In genomic region chr6:5567352-5567751, GRCh38 we compare ENCODE assay signal across 25 cellular contexts.
DNase-seq lines count a peak whose midpoint lies in the region; ATAC-seq, FAIRE-seq and TF ChIP-seq lines count a peak whose summit lies in the region.
"Had no signal": no experiment of that assay in that cellular context is flagged by ENCODE, and none has a peak within 500 bp of the region (broad histone marks: within the 10 kb centered on the region; RNA-seq: fewer than 3 reads in every experiment).

No MANE protein-coding gene starts in this region.

- ATAC-seq in GM18870 (IDR thresholded peaks at IDR 0.05; ENCODE audit: unreplicated experiment), result peak; percentile 50
- ATAC-seq in HG02870 (IDR thresholded peaks at IDR 0.05; ENCODE audit: unreplicated experiment), result peak; percentile 60
- no peak for ATAC-seq in HG03457 (IDR thresholded peaks at IDR 0.05; ENCODE audit: unreplicated experiment)
- no peak for ATAC-seq in naive thymus-derived CD8-positive, alpha-beta T cell
- ATAC-seq: SK-N-SH treated with all-trans-retinoic acid at 6 μM for 48 hours had no signal

- no peak for TF ChIP-seq POLR2A in GM12891 (IDR thresholded peaks at IDR 0.05; ENCODE audit: low read depth, low read length)

- H3K36me3 Mint-ChIP-seq in naive thymus-derived CD8-positive, alpha-beta T cell, result peaks cover 7 to 16% (median 11%) of the 10 kb centered on the region in 3 donors

- H3K9ac ChIP-seq in OCI-LY1 (ENCODE audit: low read length), result peak overlapping the region; percentile 46; the same call in 1 of the 2 replicates

- H3K27ac Mint-ChIP-seq in naive thymus-derived CD8-positive, alpha-beta T cell, result no peak overlapping the region
- H3K27ac Mint-ChIP-seq: activated CD4-positive, alpha-beta T cell treated with anti-CD3 and anti-CD28 coated beads, Interleukin-2, amount 10 ng/mL, durations not matched to agents 7 days and 5 days; activated naive CD8-positive, alpha-beta T cell; dendritic cell treated with granulocyte-macrophage colony-stimulating factor and Interleukin-4, amounts not matched to agents 40 ng/mL and 50 ng/mL, for 4 days; IgD-negative memory B cell; naive B cell; T-helper 2 cell treated with Interferon-gamma antibody and Interleukin-4, amounts not matched to agents 5 μg/mL and 100 μg/mL, for 36 hours had no signal

- H3K9me2 ChIP-seq in OCI-LY1 (ENCODE audit: low read depth, low read length), result no peaks in the 10 kb centered on the region

- POLR2A ChIA-PET in naive thymus-derived CD8-positive, alpha-beta T cell (lab: Charles Lee), result no interaction called here

- H3K4me3 Mint-ChIP-seq in naive thymus-derived CD8-positive, alpha-beta T cell, result no peak overlapping the region
- H3K4me3 Mint-ChIP-seq: activated CD4-positive, alpha-beta T cell treated with anti-CD3 and anti-CD28 coated beads, Interleukin-2, amount 10 ng/mL, durations not matched to agents 7 days and 5 days; activated naive CD8-positive, alpha-beta T cell; dendritic cell treated with granulocyte-macrophage colony-stimulating factor and Interleukin-4, amounts not matched to agents 40 ng/mL and 50 ng/mL, for 4 days; naive B cell; T-helper 2 cell treated with Interferon-gamma antibody and Interleukin-4, amounts not matched to agents 5 μg/mL and 100 μg/mL, for 36 hours had no signal

- peaks cover 0 to 1% (median 0%) of the 10 kb centered on the region in 5 donors for H3K27me3 Mint-ChIP-seq in naive thymus-derived CD8-positive, alpha-beta T cell
- H3K27me3 Mint-ChIP-seq: activated CD4-positive, alpha-beta T cell treated with anti-CD3 and anti-CD28 coated beads, Interleukin-2, amount 10 ng/mL, durations not matched to agents 7 days and 5 days; activated naive CD8-positive, alpha-beta T cell; dendritic cell treated with granulocyte-macrophage colony-stimulating factor and Interleukin-4, amounts not matched to agents 40 ng/mL and 50 ng/mL, for 4 days; IgD-negative memory B cell; naive B cell had no signal

- no peaks in the 10 kb centered on the region for H3K27me3 ChIP-seq in OCI-LY1 (ENCODE audit: insufficient read depth, low read length)
- H3K27me3 ChIP-seq: ascending aorta had no signal

- H3K36me3 ChIP-seq in OCI-LY1 (ENCODE audit: insufficient read depth, low read length), result no peaks in the 10 kb centered on the region
- H3K36me3 ChIP-seq: ascending aorta, left ventricle myocardium inferior, WERI-Rb-1 had no signal

- no peak for TF ChIP-seq CTCF in OCI-LY1 (IDR thresholded peaks at IDR 0.05; ENCODE audit: low read length)

- H3K4me1 ChIP-seq in OCI-LY1 (ENCODE audit: insufficient read depth, low read length, severe bottlenecking), result peaks cover 31% of the 10 kb centered on the region
- H3K4me1 ChIP-seq: ascending aorta, left ventricle myocardium inferior had no signal

- H3F3A ChIP-seq in OCI-LY1 (ENCODE audit: insufficient read depth, low read length), result no peaks in the 10 kb centered on the region

- peak overlapping the region; percentile 88 for H3K27ac ChIP-seq in OCI-LY1 (ENCODE audit: low read depth, low read length, poor library complexity, severe bottlenecking)
- H3K27ac ChIP-seq: ascending aorta, left ventricle myocardium inferior had no signal

- H3K4me1 Mint-ChIP-seq in naive thymus-derived CD8-positive, alpha-beta T cell, result peaks cover 17 to 21% (median 18%) of the 10 kb centered on the region in 4 donors

- H2AFZ ChIP-seq in OCI-LY1 (ENCODE audit: low read length), result no peak overlapping the region

- no peaks in the 10 kb centered on the region for H4K20me1 ChIP-seq in OCI-LY1 (ENCODE audit: insufficient read depth, low read length)

- H3K9me3 ChIP-seq in OCI-LY1 (ENCODE audit: low read length), result 0 out of 2 replicates have a peak, but pooled peaks cover 2% of the 10 kb centered on the region
- H3K9me3 ChIP-seq: ascending aorta, left ventricle myocardium inferior had no signal

- FAIRE-seq in GM12891 (lab: Jason Lieb, UNC), result peak; percentile 50
- FAIRE-seq: islet of Langerhans had no signal

- H3K79me2 ChIP-seq in OCI-LY1 (ENCODE audit: insufficient read depth, low read length), result no peaks in the 10 kb centered on the region

- DNase-seq in GM12891 (ENCODE audit: insufficient read length, low spot score) (no peak), activated gamma-delta T cell treated with Interleukin-2 at 50 U/mL for 16 hours (no peak), AML-193 (lab: John Stamatoyannopoulos, UW) (no peak)
- DNase-seq in naive thymus-derived CD8-positive, alpha-beta T cell, result no peak
- DNase-seq: activated CD4-positive, alpha-beta T cell treated with anti-CD3 and anti-CD28 coated beads, Interleukin-2, amount 10 ng/mL, durations not matched to agents 7 days and 5 days; caudate nucleus; left ventricle myocardium inferior; naive B cell; NCI-H1105; NCI-H1930; NCI-H2227 treated with DMSO at 0.1 percent for 48 hours; nucleus accumbens; substantia nigra; WERI-Rb-1 had no signal

- peak overlapping the region; percentile 64 for H3K4me2 ChIP-seq in OCI-LY1 (ENCODE audit: low read length)

- H3K9me3 Mint-ChIP-seq in naive thymus-derived CD8-positive, alpha-beta T cell, result peaks cover 0 to 13% (median 4%) of the 10 kb centered on the region in 9 donors

- H3K4me3 ChIP-seq in OCI-LY1 (ENCODE audit: low read depth, low read length, poor library complexity, severe bottlenecking), result peak overlapping the region; percentile 0
- H3K4me3 ChIP-seq: ascending aorta, left ventricle myocardium inferior had no signal

TF ChIP-seq in GM12891, 5 proteins besides CTCF, POLR2A, EP300 and RAD21:
- TF ChIP-seq SPI1 (IDR thresholded peaks at IDR 0.05; ENCODE audit: low read depth, low read length), result peak; percentile 44
- TF ChIP-seq TAF1 (IDR thresholded peaks at IDR 0.05; ENCODE audit: low read depth, low read length), result no peak
- no peak for TF ChIP-seq POLR2AphosphoS5 (IDR thresholded peaks at IDR 0.05; ENCODE audit: low read depth, low read length)

Comparison
In these comparisons a context has a peak if more than half of its experiments do, and no peak if none do; other contexts are left out.
1. ATAC-seq: peak in GM18870 (single experiment) and HG02870 (single experiment); none in HG03457 (single experiment) and naive thymus-derived CD8-positive, alpha-beta T cell (0 of 2).